In genomic region chr11:19560156-19560555, GRCh38 we compare ENCODE assay signal across 21 cellular contexts.
"Had no signal": no experiment of that assay in that cellular context is flagged by ENCODE, and none has a peak within 500 bp of the region (broad histone marks: within the 10 kb centered on the region; RNA-seq: fewer than 3 reads in every experiment).

No MANE protein-coding gene starts in this region.

- ATAC-seq: effector memory CD8-positive, alpha-beta T cell; foreskin keratinocyte; left cardiac atrium; natural killer cell treated with Interleukin-12 subunit alpha and Interleukin-12 subunit beta and Interleukin-15 and Interleukin-18, amount 100 ng/mL, for 72 hours; stimulated activated memory B cell treated with anti-CD40 and anti-IgM and Interleukin-4, amounts not matched to agents 10 μg/mL and 1 μg/mL and 100 μg/mL, for 72 hours; stimulated activated naive CD8-positive, alpha-beta T cell treated with anti-CD3 and anti-CD28 coated beads, Interleukin-15, amount 100 ng/mL, for 72 hours; upper lobe of right lung had no signal

- H3K27ac Mint-ChIP-seq: effector memory CD8-positive, alpha-beta T cell; immature natural killer cell; mesothelial cell of epicardium; natural killer cell treated with Interleukin-12 subunit alpha and Interleukin-12 subunit beta and Interleukin-15 and Interleukin-18, amount 100 ng/mL, for 72 hours; neural progenitor cell; stimulated activated memory B cell treated with anti-CD40 and anti-IgM and Interleukin-4, amounts not matched to agents 10 μg/mL and 1 μg/mL and 100 μg/mL, for 72 hours; stimulated activated naive CD8-positive, alpha-beta T cell treated with anti-CD3 and anti-CD28 coated beads, Interleukin-15, amount 100 ng/mL, for 72 hours had no signal

- H3K4me1 Mint-ChIP-seq: immature natural killer cell; stimulated activated memory B cell treated with anti-CD40 and anti-IgM and Interleukin-4, amounts not matched to agents 10 μg/mL and 1 μg/mL and 100 μg/mL, for 72 hours; stimulated activated naive CD8-positive, alpha-beta T cell treated with anti-CD3 and anti-CD28 coated beads, Interleukin-15, amount 100 ng/mL, for 72 hours had no signal

- H3K9me3 ChIP-seq: prostate gland, right lobe of liver, testis, tibial nerve, upper lobe of right lung had no signal

- H3K4me1 ChIP-seq: foreskin keratinocyte, neural progenitor cell, parathyroid adenoma, testis had no signal

- DNase-seq: effector memory CD8-positive, alpha-beta T cell; erythroblast; foreskin keratinocyte; immature natural killer cell; kidney; left cardiac atrium; mammary epithelial cell; occipital lobe; right lobe of liver; stimulated activated CD4-positive, alpha-beta T cell treated with anti-CD3 and anti-CD28 coated beads, Interleukin-4, amount 100 ng/mL, for 24 hours; stimulated activated naive CD8-positive, alpha-beta T cell treated with anti-CD3 and anti-CD28 coated beads, Interleukin-15, amount 100 ng/mL, for 72 hours; testis; upper lobe of right lung had no signal

- H3K4me3 Mint-ChIP-seq: central memory CD8-positive, alpha-beta T cell; effector memory CD8-positive, alpha-beta T cell; immature natural killer cell; mesothelial cell of epicardium; natural killer cell treated with Interleukin-12 subunit alpha and Interleukin-12 subunit beta and Interleukin-15 and Interleukin-18, amount 100 ng/mL, for 72 hours; neural progenitor cell; stimulated activated memory B cell treated with anti-CD40 and anti-IgM and Interleukin-4, amounts not matched to agents 10 μg/mL and 1 μg/mL and 100 μg/mL, for 72 hours; stimulated activated naive CD8-positive, alpha-beta T cell treated with anti-CD3 and anti-CD28 coated beads, Interleukin-15, amount 100 ng/mL, for 72 hours had no signal

- H3K36me3 ChIP-seq: neural progenitor cell, prostate gland, right lobe of liver, tibial nerve, upper lobe of right lung had no signal

- H3K36me3 Mint-ChIP-seq: immature natural killer cell; mesothelial cell of epicardium; natural killer cell treated with Interleukin-12 subunit alpha and Interleukin-12 subunit beta and Interleukin-15 and Interleukin-18, amount 100 ng/mL, for 72 hours; neural progenitor cell; stimulated activated memory B cell treated with anti-CD40 and anti-IgM and Interleukin-4, amounts not matched to agents 10 μg/mL and 1 μg/mL and 100 μg/mL, for 72 hours had no signal

- H3K27me3 ChIP-seq: neural progenitor cell, right lobe of liver, testis, tibial nerve, upper lobe of right lung had no signal

- H3K9me3 Mint-ChIP-seq: central memory CD8-positive, alpha-beta T cell; effector memory CD8-positive, alpha-beta T cell; immature natural killer cell; mesothelial cell of epicardium; natural killer cell treated with Interleukin-12 subunit alpha and Interleukin-12 subunit beta and Interleukin-15 and Interleukin-18, amount 100 ng/mL, for 72 hours; neural progenitor cell; stimulated activated memory B cell treated with anti-CD40 and anti-IgM and Interleukin-4, amounts not matched to agents 10 μg/mL and 1 μg/mL and 100 μg/mL, for 72 hours; stimulated activated naive CD8-positive, alpha-beta T cell treated with anti-CD3 and anti-CD28 coated beads, Interleukin-15, amount 100 ng/mL, for 72 hours had no signal

- H3K4me3 ChIP-seq: neural progenitor cell, prostate gland, right lobe of liver, testis, tibial nerve, upper lobe of right lung had no signal

- H3K27ac ChIP-seq: foreskin keratinocyte, neural progenitor cell, parathyroid adenoma, prostate gland, right lobe of liver, testis, tibial nerve, upper lobe of right lung had no signal
